1 cellular context compared by ENCODE assay signal in genomic region chr14:102776761-102777710, GRCh38.
TF ChIP-seq lines count a peak whose summit lies in the region.

Gene TRAF3 (plus strand): TSS chr14:102777449. CDS start chr14:102870202, 92,753 bp downstream.

TF ChIP-seq in GM23338, 12 proteins besides CTCF, POLR2A, EP300 and RAD21 (continued from another document):
- TF ChIP-seq ZNF462 (CRISPR knock-in tag; IDR thresholded peaks at IDR 0.05) = no peak
TF ChIP-seq in GM23338: peak in this region for 0.
